In genomic region chr3:154323921-154324738, GRCh38 we compare ENCODE assay signal across 1 cellular context.
TF ChIP-seq lines count a peak whose summit lies in the region.

Gene DHX36 (minus strand): TSS chr3:154324487. CDS start chr3:154324416, 71 bp downstream.

TF ChIP-seq in K562, 482 proteins besides CTCF, POLR2A, EP300 and RAD21 (continued from another document and continues in another):
- TF ChIP-seq ARID4B (CRISPR knock-in tag; IDR thresholded peaks at IDR 0.05) (no peak), PHF8 (IDR thresholded peaks at IDR 0.05; ENCODE audit: borderline replicate concordance, low read length) (peak; percentile 87), BRCA1 (IDR thresholded peaks at IDR 0.05) (no peak), BRCA1 (CRISPR knock-in tag; IDR thresholded peaks at IDR 0.05) (no peak), RFX7 (CRISPR knock-in tag; IDR thresholded peaks at IDR 0.05) (no peak), MCM2 (IDR thresholded peaks at IDR 0.05; ENCODE audit: low read depth) (no peak), ELF1 (tag; IDR thresholded peaks at IDR 0.05) (peak; percentile 88), PML (IDR thresholded peaks at IDR 0.05; ENCODE audit: low read length) (peak; percentile 32; the same call in 1 of the 2 replicates), BRD4 (IDR thresholded peaks at IDR 0.05) (peak; percentile 84), POLR3A (IDR thresholded peaks at IDR 0.05; ENCODE audit: borderline replicate concordance, extremely low read depth, insufficient read depth, insufficient read length) (no peak), MTA1 (IDR thresholded peaks at IDR 0.05; ENCODE audit: borderline replicate concordance) (peak; percentile 82), HES1 (IDR thresholded peaks at IDR 0.05; ENCODE audit: low read depth) (no peak), NCOR1 (IDR thresholded peaks at IDR 0.05) (no peak), SREBF1 (IDR thresholded peaks at IDR 0.05; ENCODE audit: borderline replicate concordance, low read depth, low read length) (no peak), GMEB1 (CRISPR knock-in tag; IDR thresholded peaks at IDR 0.05) (no peak), NCOA2 (IDR thresholded peaks at IDR 0.05; ENCODE audit: partially characterized antibody in 2 of 2) (no peak), ZNF445 (CRISPR knock-in tag; IDR thresholded peaks at IDR 0.05; ENCODE audit: low read depth) (no peak), POLR2AphosphoS5 (IDR thresholded peaks at IDR 0.05; ENCODE audit: control insufficient read depth, insufficient read depth, low read depth, low read length) (peak; percentile 94), CSDE1 (IDR thresholded peaks at IDR 0.05) (peak in 1 of 2 experiments; percentile 71; a peak in 2 of 4 replicates), FUS (optimal IDR thresholded peaks at IDR 0.05; ENCODE audit: low read depth, low read length) (no peak), NBN (IDR thresholded peaks at IDR 0.05; ENCODE audit: low read depth) (peak; percentile 95), MLLT1 (IDR thresholded peaks at IDR 0.05) (0 out of 4 replicates have a peak, but pooled peaks of 1 of the 2 experiments have one; percentile 26), ZBTB17 (CRISPR knock-in tag; IDR thresholded peaks at IDR 0.05) (0 out of 2 replicates have a peak, but pooled peaks have one; percentile 27), SMAD1 (IDR thresholded peaks at IDR 0.05; ENCODE audit: low read depth, low read length, partially characterized antibody) (peak; percentile 58), GATAD2B (IDR thresholded peaks at IDR 0.05; ENCODE audit: borderline replicate concordance) (no peak), HIVEP1 (CRISPR knock-in tag; IDR thresholded peaks at IDR 0.05) (no peak), ZNF318 (IDR thresholded peaks at IDR 0.05; ENCODE audit: borderline replicate concordance in 1 of 2, low read depth in 1 of 2) (no peak), PBX2 (CRISPR knock-in tag; IDR thresholded peaks at IDR 0.05; ENCODE audit: low read depth) (no peak), PBX2 (tag; conservative IDR thresholded peaks at IDR 0.05; ENCODE audit: low read depth) (peak; percentile 77), SMAD2 (IDR thresholded peaks at IDR 0.05; ENCODE audit: low read depth, low read length) (no peak), SETDB1 (IDR thresholded peaks at IDR 0.05; ENCODE audit: low read length) (no peak), HCFC1 (IDR thresholded peaks at IDR 0.05; ENCODE audit: low read depth, low read length) (peak; percentile 57; the same call in 1 of the 2 replicates), ZNF263 (CRISPR knock-in tag; IDR thresholded peaks at IDR 0.05; ENCODE audit: borderline replicate concordance) (no peak), RBM17 (IDR thresholded peaks at IDR 0.05; ENCODE audit: borderline replicate concordance, low read depth, low read length) (no peak), HDAC8 (tag; IDR thresholded peaks at IDR 0.05) (no peak), E2F8 (IDR thresholded peaks at IDR 0.05; ENCODE audit: low read depth, partially characterized antibody) (peak; percentile 88)
